8 cellular contexts compared by ENCODE assay signal in genomic region chr1:213374369-213374768, GRCh38.
DNase-seq lines count a peak whose midpoint lies in the region; ATAC-seq and TF ChIP-seq lines count a peak whose summit lies in the region.

No MANE protein-coding gene starts in this region.

- H3K4me3 ChIP-seq in foreskin fibroblast (ENCODE audit: low read depth in 1 of 2, low read length in 2 of 2) (no peak overlapping the region), trophoblast cell (ENCODE audit: low read depth, low read length) (no peak overlapping the region)

- no peaks in the 10 kb centered on the region for H3K27me3 ChIP-seq in trophoblast cell (ENCODE audit: insufficient read depth, low read length)

- no peak overlapping the region for H4K12ac ChIP-seq in trophoblast cell (ENCODE audit: low read depth, low read length)

- ATAC-seq in GM19463 (IDR thresholded peaks at IDR 0.05; ENCODE audit: unreplicated experiment): peak; percentile 88
- ATAC-seq in HG03135 (IDR thresholded peaks at IDR 0.05; ENCODE audit: unreplicated experiment): no peak

- no peak overlapping the region for H3K14ac ChIP-seq in trophoblast cell (ENCODE audit: low read length)

- no peak overlapping the region for H2AK5ac ChIP-seq in trophoblast cell (ENCODE audit: low read length)

- H3K4me1 ChIP-seq in trophoblast cell (ENCODE audit: control insufficient read depth in 1 of 2, insufficient read depth in 2 of 2, low read length in 2 of 2): peaks cover 5% of the 10 kb centered on the region in 2 experiments

- H2BK12ac ChIP-seq in trophoblast cell (ENCODE audit: low read length): no peak overlapping the region

- no peak overlapping the region for H2BK120ac ChIP-seq in trophoblast cell (ENCODE audit: insufficient read depth, low read length, poor library complexity)

- H3K79me2 ChIP-seq in trophoblast cell (ENCODE audit: control insufficient read depth, insufficient read depth, low read length, poor library complexity): no peaks in the 10 kb centered on the region

- no peak overlapping the region for H3K27ac ChIP-seq in trophoblast cell (ENCODE audit: low read depth, low read length)

- DNase-seq in DMS 273 (lab: John Stamatoyannopoulos, UW; ENCODE audit: unreplicated experiment) (peak; percentile 85), HK-2 (ENCODE audit: unreplicated experiment) (peak; percentile 79), NOMO-1 treated with DMSO at 0.1 percent for 48 hours (lab: John Stamatoyannopoulos, UW; ENCODE audit: unreplicated experiment) (peak; percentile 41), activated T-cell treated with anti-CD3 and anti-CD28 coated beads for 48 hours (ENCODE audit: low read depth) (peak; percentile 55), foreskin fibroblast (peak; percentile 4 to 52), trophoblast cell (peak; percentile 42 to 83)

- no peak overlapping the region for H3K4ac ChIP-seq in trophoblast cell (ENCODE audit: low read depth, low read length)

- no peak overlapping the region for H3K18ac ChIP-seq in trophoblast cell (ENCODE audit: low read length)

- no peaks in the 10 kb centered on the region for H3K79me1 ChIP-seq in trophoblast cell (ENCODE audit: low read length)

- H2AFZ ChIP-seq in trophoblast cell (ENCODE audit: insufficient read depth, low read length, poor library complexity): no peak overlapping the region

- H3K23ac ChIP-seq in trophoblast cell (ENCODE audit: low read length): no peak overlapping the region

- peak; percentile 91 for TF ChIP-seq CTCF in foreskin fibroblast (IDR thresholded peaks at IDR 0.05; ENCODE audit: low read depth, low read length)

- H4K8ac ChIP-seq in trophoblast cell (ENCODE audit: low read depth, low read length): no peak overlapping the region

- H2BK5ac ChIP-seq in trophoblast cell (ENCODE audit: low read depth, low read length, poor library complexity): no peak overlapping the region

- no peaks in the 10 kb centered on the region for H3K36me3 ChIP-seq in trophoblast cell (ENCODE audit: control insufficient read depth in 1 of 2, insufficient read depth in 2 of 2, low read length in 2 of 2)

- H3K9me3 ChIP-seq in trophoblast cell (ENCODE audit: insufficient read depth, low read depth, low read length): no peaks in the 10 kb centered on the region

- WGBS in trophoblast cell (ENCODE audit: extremely low coverage, insufficient coverage, insufficient read length): no CpG with 5 or more reads among the region's 5 CpGs

- H4K91ac ChIP-seq in trophoblast cell (ENCODE audit: low read depth, low read length): peak overlapping the region; percentile 36

- H3K4me2 ChIP-seq in trophoblast cell (ENCODE audit: low read length): no peak overlapping the region

- no peak overlapping the region for H3K9ac ChIP-seq in trophoblast cell (ENCODE audit: low read length)

Comparison
In these comparisons a context has a peak if more than half of its experiments do, and no peak if none do; other contexts are left out.
1. DNase-seq: peak in every context shown above with its lines; median percentile 85 in DMS 273; 79 in HK-2; 62 in trophoblast cell; 55 in activated T-cell treated with anti-CD3 and anti-CD28 coated beads for 48 hours; 41 in NOMO-1 treated with DMSO at 0.1 percent for 48 hours; 28 in foreskin fibroblast.